8 cellular contexts compared by ENCODE assay signal in genomic region chr2:74587664-74588277, GRCh38. TPM values are rescaled to one million over a fixed set of nuclear protein-coding genes. Genes with fewer than 3 reads are reported as not detected.
A peak's percentile ranks its signal among the peaks of the same experiment; 100 is the strongest.
DNase-seq lines count a peak whose midpoint lies in the region; ATAC-seq and TF ChIP-seq lines count a peak whose summit lies in the region.

No MANE protein-coding gene starts in this region.

- TF ChIP-seq POLR2A in lower leg skin (IDR thresholded peaks at IDR 0.05) = no peak

- POLR2A ChIA-PET in A673 (lab: Charles Lee; ENCODE audit: low non-redundant PET) = no interaction called here

- CTCF ChIA-PET in A673 (lab: Charles Lee) = interaction anchor here (0.5 to 1.2 kb wide), 2 partner anchors 44 to 561 kb away, joined by 3 to 4 read pairs; no protein-coding TSS in a partner anchor

- DNase-seq in A673 (ENCODE audit: low spot score) (peak; percentile 79), NCI-H526 (lab: John Stamatoyannopoulos, UW) (peak; percentile 27 to 82), dorsolateral prefrontal cortex (peak in 7 of 10 donors; percentile 27 to 62 (median 48)), lower leg skin (ENCODE audit: low spot score in 2 of 2) (peak; percentile 60 to 90)
- DNase-seq in activated CD4-positive, alpha-beta T cell treated with anti-CD3 and anti-CD28 coated beads for 48 hours = peak; percentile 70
- DNase-seq in stimulated activated CD8-positive, alpha-beta memory T cell treated with anti-CD3 and anti-CD28 coated beads, Interleukin-2, amount 100 ng/mL, for 48 hours (ENCODE audit: low read depth in 2 of 2) = peak; percentile 20 to 32

- no peak overlapping the region for H3K4me3 ChIP-seq in A673 (ENCODE audit: low read depth, low read length, poor library complexity, severe bottlenecking)
- no peak overlapping the region for H3K4me3 ChIP-seq in dorsolateral prefrontal cortex
- H3K4me3 ChIP-seq in lower leg skin (ENCODE audit: low read depth, poor library complexity, severe bottlenecking) = no peak overlapping the region

- no peaks in the 10 kb centered on the region for H3K27me3 ChIP-seq in A673 (replicated peaks; ENCODE audit: insufficient read depth, low read depth, low read length, poor library complexity)
- peaks cover 0 to 18% (median under 1%) of the 10 kb centered on the region in 45 donors for H3K27me3 ChIP-seq in dorsolateral prefrontal cortex

- H3K9me3 ChIP-seq in A673 (ENCODE audit: low read depth, low read length, poor library complexity, severe bottlenecking) = no peaks in the 10 kb centered on the region

- WGBS in lower leg skin, 2 donors = 26% methylated on average over 6 of the region's 6 CpGs

- H3K36me3 ChIP-seq in A673 (ENCODE audit: insufficient read depth, low read length, poor library complexity, severe bottlenecking) = no peaks in the 10 kb centered on the region

- ATAC-seq in GM18511 (IDR thresholded peaks at IDR 0.05; ENCODE audit: unreplicated experiment) (peak; percentile 79), HG03196 (IDR thresholded peaks at IDR 0.05; ENCODE audit: unreplicated experiment) (peak; percentile 43)

- BruUV-seq in A673 (replicated peaks; lab: Mats Ljungman, UMichigan) = no TSS peak

- H3K27ac ChIP-seq in A673 (ENCODE audit: low read depth, low read length, poor library complexity, severe bottlenecking) (no peak overlapping the region), dorsolateral prefrontal cortex (no peak overlapping the region)

- TF ChIP-seq CTCF in A673 (conservative IDR thresholded peaks at IDR 0.05; ENCODE audit: low read depth, low read length) (peak; percentile 76), dorsolateral prefrontal cortex (IDR thresholded peaks at IDR 0.05 in 54 of 56, conservative IDR thresholded peaks at IDR 0.05 in 2 of 56; ENCODE audit: low read depth in 1 of 56, partially characterized antibody in 56 of 56) (peak in 55 of 56 donors; percentile 7 to 84 (median 68)), lower leg skin (IDR thresholded peaks at IDR 0.05) (no peak)

- H3K4me1 ChIP-seq in A673 (ENCODE audit: insufficient read depth, low read length, poor library complexity, severe bottlenecking) = peaks cover 14% of the 10 kb centered on the region

- intact Hi-C loops in A673 (cut with micrococcal nuclease; ENCODE audit: unreplicated experiment) (loop anchor here (1.0 to 2.0 kb wide), 2 partner anchors 104 to 337 kb away; partner anchors contain the start of gene TTC31), dorsolateral prefrontal cortex (cut with DNase I) (loop anchor here (1.0 to 5.0 kb wide), 4 partner anchors 58 to 340 kb away; partner anchors contain the start of genes AUP1 (in 1 of the 2), CCDC142 (in 1 of the 2), HTRA2 (in 1 of the 2) and TTC31 (in 1 of the 2)), lower leg skin (cut with DNase I; ENCODE audit: low total_unique reads) (loop anchor here (5.0 kb wide), 1 partner anchor 105 kb away; the partner anchor contains the start of genes CCDC142 and TTC31)

RNA-seq across cellular contexts. Expression of gene DOK1, which starts 33.3 kb away (rescaled TPM):
- total RNA-seq in A673 (2021) = 18.4 and 20.7 TPM in 2 replicates
- total RNA-seq in dorsolateral prefrontal cortex = 10 to 100 TPM in 24 of 120 experiments, 1 to 10 TPM in 96; 3.4 to 17.7 (median 7.3) TPM
- total RNA-seq in lower leg skin = 1 to 10 TPM; 3.8 to 7.2 (median 4.7) TPM

RNA-seq across cellular contexts. Expression of gene LOXL3, which starts 34.0 kb away (rescaled TPM):
- total RNA-seq in A673 (2021) (0.88 and 1.9 TPM in 2 replicates), dorsolateral prefrontal cortex (10 to 100 TPM in 8 of 120 experiments, 1 to 10 TPM in 112; 2.3 to 17.4 (median 6.7) TPM), lower leg skin (1 to 10 TPM in 3 of 4 donors, under 1 TPM in 1; 0.17 to 2.5 (median 1.4) TPM)

RNA-seq across cellular contexts. Expression of gene HTRA2, which starts 58.0 kb away (rescaled TPM):
- 35.1 and 37.7 TPM in 2 replicates for total RNA-seq in A673 (2021)
- 10 to 100 TPM; 25.1 to 46.4 (median 34.3) TPM for total RNA-seq in dorsolateral prefrontal cortex
- total RNA-seq in lower leg skin = 10 to 100 TPM; 22.6 to 28.6 (median 25.2) TPM

RNA-seq across cellular contexts. Expression of gene AUP1, which starts 58.3 kb away (rescaled TPM):
- total RNA-seq in A673 (2021) (114 and 126 TPM in 2 replicates), dorsolateral prefrontal cortex (100 to 1,000 TPM in 1 of 120 experiments, 10 to 100 TPM in 119; 47.3 to 106 (median 69.1) TPM), lower leg skin (100 to 1,000 TPM in 3 of 4 donors, 10 to 100 TPM in 1; 94.0 to 116 (median 112) TPM)

Comparison
In these comparisons a context has a peak if more than half of its experiments do, and no peak if none do; other contexts are left out.
1. DNase-seq: peak in every context shown above with its lines; median percentile 79 in A673; 75 in lower leg skin; 70 in activated CD4-positive, alpha-beta T cell treated with anti-CD3 and anti-CD28 coated beads for 48 hours; 54 in NCI-H526; 48 in dorsolateral prefrontal cortex; 26 in stimulated activated CD8-positive, alpha-beta memory T cell treated with anti-CD3 and anti-CD28 coated beads, Interleukin-2, amount 100 ng/mL, for 48 hours.
2. CTCF ChIP-seq: peak in A673 (single experiment) and dorsolateral prefrontal cortex (55 of 56); none in lower leg skin (0 of 3).